Comparison of ENCODE assay signal across 14 cellular contexts in the genomic region with DNA sequence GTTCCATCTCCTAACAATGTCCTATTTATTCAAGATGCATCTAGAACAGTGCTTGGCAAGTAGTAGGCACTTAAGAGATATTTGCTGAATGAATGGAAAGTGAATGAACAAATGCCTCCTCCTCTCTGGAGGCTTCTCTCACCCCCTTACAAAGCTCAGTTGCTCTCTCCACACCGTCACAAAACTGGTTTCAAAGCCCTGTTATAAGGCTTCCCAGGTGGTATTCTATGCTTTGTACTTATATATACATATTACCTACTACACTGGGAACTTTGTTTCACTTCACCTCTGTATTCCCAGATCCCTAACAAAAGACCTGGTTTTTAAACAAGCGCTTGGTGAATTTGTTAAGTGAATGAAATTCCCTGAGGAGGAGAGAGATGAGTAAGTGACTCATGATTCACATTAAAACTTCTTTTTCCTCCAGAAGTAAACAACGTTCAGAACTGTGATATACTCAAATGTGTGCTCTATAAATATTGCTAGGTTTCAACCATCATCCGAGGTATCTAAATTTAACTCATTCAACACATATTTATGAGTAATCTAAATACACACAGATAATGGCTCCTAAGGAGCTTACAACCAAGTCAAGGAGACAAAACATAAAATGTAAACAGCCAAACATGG. TPM values are rescaled to one million over a fixed set of nuclear protein-coding genes. Genes with fewer than 3 reads are reported as not detected.
DNase-seq lines count a peak whose midpoint lies in the region; ATAC-seq, FAIRE-seq and TF ChIP-seq lines count a peak whose summit lies in the region.
"Had no signal": no experiment of that assay in that cellular context is flagged by ENCODE, and none has a peak within 500 bp of the region (broad histone marks: within the 10 kb centered on the region; RNA-seq: fewer than 3 reads in every experiment).

No MANE protein-coding gene starts in this region.

- peaks cover 25% of the 10 kb centered on the region for H4K20me1 ChIP-seq in astrocyte (ENCODE audit: insufficient read depth, low read length)

- H3K36me3 ChIP-seq in astrocyte (ENCODE audit: insufficient read depth, low read length) (no peaks in the 10 kb centered on the region), iPS DF 6.9 (ENCODE audit: control insufficient read depth, insufficient read depth, low read length) (no peaks in the 10 kb centered on the region)
- H3K36me3 ChIP-seq: BE2C, pancreas had no signal

- H3K27ac Mint-ChIP-seq in HFFc6: peak overlapping the region; percentile 55
- H3K27ac Mint-ChIP-seq in astrocyte (ENCODE audit: unreplicated experiment): no peak overlapping the region

- H3K9me3 ChIP-seq in astrocyte (ENCODE audit: insufficient read depth, low read depth, low read length) (no peaks in the 10 kb centered on the region), iPS DF 6.9 (ENCODE audit: control insufficient read depth, insufficient read depth, low read length) (no peaks in the 10 kb centered on the region)
- H3K9me3 ChIP-seq: BE2C, pancreas had no signal

- peaks cover 3% of the 10 kb centered on the region for H3K79me2 ChIP-seq in astrocyte (ENCODE audit: insufficient read depth, low read length)

- TF ChIP-seq CTCF in AG09309 (IDR thresholded peaks at IDR 0.05; ENCODE audit: control insufficient read depth, insufficient read depth, low read depth, low read length, missing control alignments) (no peak), HFFc6 (IDR thresholded peaks at IDR 0.05) (no peak), astrocyte (IDR thresholded peaks at IDR 0.05; ENCODE audit: insufficient read depth, low read depth, low read length) (no peak)

- H3K4me1 ChIP-seq in astrocyte (ENCODE audit: insufficient read depth, low read length): no peaks in the 10 kb centered on the region
- H3K4me1 ChIP-seq in iPS DF 6.9 (ENCODE audit: control insufficient read depth, insufficient read depth, low read length): peaks cover 2% of the 10 kb centered on the region; the same call in 1 of the 2 replicates
- H3K4me1 ChIP-seq: BE2C, pancreas had no signal

- peak; percentile 32 for FAIRE-seq in astrocyte (lab: Jason Lieb, UNC)
- FAIRE-seq: pancreas had no signal

- H3K4me2 ChIP-seq in astrocyte (ENCODE audit: low read length): no peak overlapping the region

- H3K4me3 ChIP-seq in AG09309 (ENCODE audit: control insufficient read depth, low read depth, low read length) (no peak overlapping the region), astrocyte (ENCODE audit: insufficient read depth, low read depth, low read length) (no peak overlapping the region), iPS DF 6.9 (ENCODE audit: low read length) (no peak overlapping the region)
- H3K4me3 ChIP-seq: pancreas had no signal

- no peak for ATAC-seq in HG03095 (IDR thresholded peaks at IDR 0.05; ENCODE audit: unreplicated experiment)
- ATAC-seq in left lobe of liver: no peak
- ATAC-seq in GM21528 (IDR thresholded peaks at IDR 0.05; ENCODE audit: low FRiP score, unreplicated experiment): no peak
- ATAC-seq: pancreas had no signal

- H3K9ac ChIP-seq in astrocyte (ENCODE audit: low read length): no peak overlapping the region

- no peaks in the 10 kb centered on the region for H3K27me3 Mint-ChIP-seq in HFFc6 (ENCODE audit: insufficient read depth)
- H3K27me3 Mint-ChIP-seq in astrocyte (ENCODE audit: low read depth, unreplicated experiment): no peaks in the 10 kb centered on the region

- peak overlapping the region; percentile 25; the same call in 1 of the 2 replicates for H3K4me3 Mint-ChIP-seq in HFFc6
- no peak overlapping the region for H3K4me3 Mint-ChIP-seq in astrocyte (ENCODE audit: unreplicated experiment)

- no peak overlapping the region for H2AFZ ChIP-seq in astrocyte (ENCODE audit: low read depth, low read length)

- H3K27me3 ChIP-seq in astrocyte (ENCODE audit: insufficient read depth, low read length): no peaks in the 10 kb centered on the region
- no peaks in the 10 kb centered on the region for H3K27me3 ChIP-seq in iPS DF 6.9 (ENCODE audit: control insufficient read depth, insufficient read depth, low read length)
- H3K27me3 ChIP-seq: BE2C, pancreas had no signal

- H3K27ac ChIP-seq in astrocyte (ENCODE audit: low read depth, low read length) (no peak overlapping the region), iPS DF 6.9 (ENCODE audit: low read length) (peak overlapping the region; percentile 59)
- H3K27ac ChIP-seq: pancreas had no signal

- peak; percentile 2 for DNase-seq in AG09309 (ENCODE audit: low read depth)
- peak; percentile 11 for DNase-seq in HFFc6
- DNase-seq in astrocyte (ENCODE audit: low read depth): peak; percentile 19
- DNase-seq in iPS DF 6.9 (ENCODE audit: low read depth, low spot score): no peak
- no peak for DNase-seq in left lobe of liver (ENCODE audit: low spot score)
- DNase-seq in AML-193 (lab: John Stamatoyannopoulos, UW): no peak
- DNase-seq: activated effector memory CD4-positive, alpha-beta T cell treated with Interleukin-2 at 50 U/mL for 16 hours; BE2C; central memory CD4-positive, alpha-beta T cell; NCI-H524; pancreas; T-helper 2 cell had no signal

- WGBS in iPS DF 6.9 (ENCODE audit: insufficient coverage, insufficient read length): no CpG with 5 or more reads among the region's 4 CpGs

- H3K36me3 Mint-ChIP-seq in HFFc6 (ENCODE audit: low read depth) (no peaks in the 10 kb centered on the region), astrocyte (ENCODE audit: low read depth, unreplicated experiment) (no peaks in the 10 kb centered on the region)

- no peaks in the 10 kb centered on the region for H3K9me3 Mint-ChIP-seq in HFFc6
- H3K9me3 Mint-ChIP-seq in astrocyte (ENCODE audit: unreplicated experiment): no peaks in the 10 kb centered on the region

- H3K4me1 Mint-ChIP-seq in HFFc6 (ENCODE audit: low read depth) (peaks cover 18% of the 10 kb centered on the region), astrocyte (ENCODE audit: low read depth, unreplicated experiment) (peaks cover 3% of the 10 kb centered on the region)

RNA-seq across cellular contexts. Expression of gene DENND1A, which starts 36.0 kb away (rescaled TPM):
- total RNA-seq in HFFc6 (2021; fragmentation: NEBNext Ultra II Directional; extraction: Animal tissue kit (Norgen Biotek cat#: 25700)): 10 to 100 TPM; 25.4 to 38.3 (median 30.3) TPM
- 12.7 and 13.1 TPM in 2 replicates for total RNA-seq in astrocyte
- 15.5 TPM for total RNA-seq in left lobe of liver

Comparison
In these comparisons a context has a peak if more than half of its experiments do, and no peak if none do; other contexts are left out.
1. DNase-seq: peak in AG09309 (single experiment), HFFc6 (single experiment) and astrocyte (single experiment); none in iPS DF 6.9 (single experiment), left lobe of liver (single experiment) and AML-193 (0 of 2).